ENCODE assay signal across 8 cellular contexts in the genomic region with DNA sequence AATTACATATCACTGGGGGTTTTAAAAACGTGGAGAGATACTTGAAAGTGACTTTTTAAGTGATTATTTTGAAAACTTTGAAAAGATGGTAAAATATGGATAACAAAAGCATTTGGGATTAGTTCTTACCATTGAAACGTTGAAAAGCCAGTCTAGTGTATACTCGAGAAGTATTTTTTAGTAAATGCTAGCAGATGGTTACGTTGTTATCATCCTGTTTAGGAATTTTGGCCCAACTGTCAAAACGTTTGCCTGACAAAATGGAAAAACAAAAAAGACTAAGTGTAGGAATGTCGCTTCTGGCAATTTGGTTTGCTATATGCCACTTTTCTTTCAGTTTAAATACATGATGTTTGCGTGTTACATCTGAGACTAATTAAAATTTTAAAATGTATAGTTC. TPM values are rescaled to one million over a fixed set of nuclear protein-coding genes. Genes with fewer than 3 reads are reported as not detected.
DNase-seq lines count a peak whose midpoint lies in the region; ATAC-seq and TF ChIP-seq lines count a peak whose summit lies in the region.

No MANE protein-coding gene starts in this region.

- H3K4me3 ChIP-seq in RWPE2 (ENCODE audit: severe bottlenecking) (peak overlapping the region; percentile 94), fibroblast of lung (replicated peaks in 1 of 4; ENCODE audit: control extremely low read depth in 1 of 4, insufficient read depth in 1 of 4, low read depth in 3 of 4, low read length in 4 of 4) (peak overlapping the region; percentile 94 to 98 (median 96)), retinal pigment epithelial cell (ENCODE audit: low read length) (peak overlapping the region; percentile 98)

- TF ChIP-seq CTCF in RWPE2 (IDR thresholded peaks at IDR 0.05; ENCODE audit: poor library complexity, severe bottlenecking) (no peak), fibroblast of lung (conservative IDR thresholded peaks at IDR 0.05 in 1 of 2, IDR thresholded peaks at IDR 0.05 in 1 of 2; ENCODE audit: low read depth in 1 of 2, low read length in 2 of 2) (no peak), retinal pigment epithelial cell (conservative IDR thresholded peaks at IDR 0.05; ENCODE audit: low read depth, low read length) (no peak)

- no peak for DNase-seq in RWPE2 (ENCODE audit: low spot score)
- DNase-seq in fibroblast of lung (ENCODE audit: low read depth in 2 of 2): no peak
- DNase-seq in retinal pigment epithelial cell (ENCODE audit: low read depth): no peak
- DNase-seq in NCI-H345 (lab: John Stamatoyannopoulos, UW): no peak
- no peak for DNase-seq in Kasumi-1 (lab: John Stamatoyannopoulos, UW)

- H3K9ac ChIP-seq in ES-I3 (ENCODE audit: low read depth, low read length) (peak overlapping the region; percentile 70; the same call in 1 of the 2 replicates), fibroblast of lung (ENCODE audit: insufficient read depth, low read length) (peak overlapping the region; percentile 99)

- H3K36me3 ChIP-seq in ES-I3 (ENCODE audit: insufficient read depth, low read length): peaks cover 8% of the 10 kb centered on the region; the same call in 1 of the 2 replicates
- peaks cover 57% of the 10 kb centered on the region for H3K36me3 ChIP-seq in RWPE2 (ENCODE audit: low read depth)
- H3K36me3 ChIP-seq in fibroblast of lung (ENCODE audit: control insufficient read depth, insufficient read depth, low read length): peaks cover 4% of the 10 kb centered on the region

- H3K4me1 ChIP-seq in ES-I3 (ENCODE audit: insufficient read depth, low read length) (no peaks in the 10 kb centered on the region), RWPE2 (ENCODE audit: insufficient read depth, poor library complexity, severe bottlenecking) (peaks cover 8% of the 10 kb centered on the region), fibroblast of lung (ENCODE audit: control insufficient read depth, extremely low read depth, insufficient read depth, low read length) (peaks cover 2% of the 10 kb centered on the region)

- H3K9me3 ChIP-seq in ES-I3 (ENCODE audit: control insufficient read depth, insufficient read depth, low read length) (peaks cover 9% of the 10 kb centered on the region), RWPE2 (ENCODE audit: severe bottlenecking) (peaks cover 9% of the 10 kb centered on the region), fibroblast of lung (ENCODE audit: control insufficient read depth, insufficient read depth, low read depth, low read length) (no peaks in the 10 kb centered on the region)

- no peak overlapping the region for H2AFZ ChIP-seq in fibroblast of lung (ENCODE audit: low read length)

- H4K20me1 ChIP-seq in fibroblast of lung (ENCODE audit: control insufficient read depth, extremely low read depth, insufficient read depth, low read length): no peaks in the 10 kb centered on the region

- peak overlapping the region; percentile 73 for H3K4me2 ChIP-seq in fibroblast of lung (ENCODE audit: extremely low read depth, insufficient read depth, low read length)

- peaks cover 62% of the 10 kb centered on the region for H3K79me2 ChIP-seq in fibroblast of lung (ENCODE audit: control insufficient read depth, insufficient read depth, low read length)

- H3K27ac ChIP-seq in RWPE2 (ENCODE audit: poor library complexity, severe bottlenecking): peak overlapping the region; percentile 77
- H3K27ac ChIP-seq in fibroblast of lung (ENCODE audit: insufficient read depth, low read length): peak overlapping the region; percentile 96

- H3K27me3 ChIP-seq in RWPE2 (ENCODE audit: insufficient read depth, poor library complexity, severe bottlenecking) (no peaks in the 10 kb centered on the region), fibroblast of lung (ENCODE audit: control insufficient read depth, insufficient read depth, low read length) (no peaks in the 10 kb centered on the region)

- ATAC-seq in RWPE2 (ENCODE audit: low read depth) (no peak), GM21390 (IDR thresholded peaks at IDR 0.05; ENCODE audit: unreplicated experiment) (no peak), GM19023 (IDR thresholded peaks at IDR 0.05; ENCODE audit: unreplicated experiment) (no peak)

RNA-seq across cellular contexts. Expression of a gene that starts 1.2 kb away (rescaled TPM):
- 18.7 and 33.2 TPM in 2 replicates for total RNA-seq in fibroblast of lung
- 6.9 and 8.2 TPM in 2 replicates for polyA plus RNA-seq in fibroblast of lung
- 9.9 and 10.6 TPM in 2 replicates for polyA plus RNA-seq in fibroblast of lung (2012)
- polyA minus RNA-seq in fibroblast of lung (ENCODE audit: low replicate concordance): 10.2 and 20.0 TPM in 2 replicates
